Comparison of ENCODE assay signal across 7 cellular contexts in genomic region chr5:136132087-136132486, GRCh38. TPM values are rescaled to one million over a fixed set of nuclear protein-coding genes. Genes with fewer than 3 reads are reported as not detected.
DNase-seq lines count a peak whose midpoint lies in the region; ATAC-seq and TF ChIP-seq lines count a peak whose summit lies in the region.

No MANE protein-coding gene starts in this region.

- no peaks in the 10 kb centered on the region for H3K27me3 ChIP-seq in sigmoid colon

- H3K36me3 Mint-ChIP-seq in activated CD4-positive, alpha-beta memory T cell treated with anti-CD3 and anti-CD28 coated beads, Interleukin-2, amount 10 ng/mL, durations not matched to agents 7 days and 5 days (ENCODE audit: low read depth) = no peaks in the 10 kb centered on the region

- no peak for TF ChIP-seq CTCF in sigmoid colon (IDR thresholded peaks at IDR 0.05)

- H3K4me3 ChIP-seq in sigmoid colon = peak overlapping the region; percentile 59 to 86 (median 80)

- 17% methylated on average over 6 of the region's 6 CpGs for WGBS in sigmoid colon, 2 donors

- TF ChIP-seq POLR2A in GM18505 (IDR thresholded peaks at IDR 0.05; ENCODE audit: borderline replicate concordance, extremely low read depth, insufficient read depth, insufficient read length) (no peak), sigmoid colon (IDR thresholded peaks at IDR 0.05) (no peak)

- intact Hi-C loops in left ventricle myocardium superior (cut with micrococcal nuclease) = no loop called here
- intact Hi-C loops in sigmoid colon (cut with DNase I) = loop anchor here (2.0 kb wide), 3 partner anchors 43 to 65 kb away; no protein-coding TSS in a partner anchor

- peak; percentile 10 for ATAC-seq in GM18505 (IDR thresholded peaks at IDR 0.05; ENCODE audit: unreplicated experiment)
- ATAC-seq in HG03139 (IDR thresholded peaks at IDR 0.05; ENCODE audit: unreplicated experiment) = peak; percentile 1
- ATAC-seq in left ventricle myocardium superior = no peak
- no peak for ATAC-seq in HG03439 (IDR thresholded peaks at IDR 0.05; ENCODE audit: unreplicated experiment)

- H3K4me1 ChIP-seq in sigmoid colon = peaks cover 0 to 41% (median 29%) of the 10 kb centered on the region in 4 donors

- no peaks in the 10 kb centered on the region for H3K9me3 ChIP-seq in sigmoid colon

- DNase-seq in activated CD4-positive, alpha-beta memory T cell treated with anti-CD3 and anti-CD28 coated beads, Interleukin-2, amount 10 ng/mL, durations not matched to agents 7 days and 5 days = peak; percentile 16
- DNase-seq in left ventricle myocardium superior (peak; percentile 37), sigmoid colon (peak; percentile 67), NCI-H1694 (lab: John Stamatoyannopoulos, UW) (no peak)

- peak overlapping the region; percentile 83 for H3K4me3 Mint-ChIP-seq in activated CD4-positive, alpha-beta memory T cell treated with anti-CD3 and anti-CD28 coated beads, Interleukin-2, amount 10 ng/mL, durations not matched to agents 7 days and 5 days

- H3K27ac Mint-ChIP-seq in activated CD4-positive, alpha-beta memory T cell treated with anti-CD3 and anti-CD28 coated beads, Interleukin-2, amount 10 ng/mL, durations not matched to agents 7 days and 5 days = peak overlapping the region; percentile 33

- H3K27me3 Mint-ChIP-seq in activated CD4-positive, alpha-beta memory T cell treated with anti-CD3 and anti-CD28 coated beads, Interleukin-2, amount 10 ng/mL, durations not matched to agents 7 days and 5 days = peaks cover 45% of the 10 kb centered on the region

- POLR2A ChIA-PET in activated CD4-positive, alpha-beta memory T cell treated with anti-CD3 and anti-CD28 coated beads, Interleukin-2, amount 10 ng/mL, durations not matched to agents 7 days and 5 days (lab: Charles Lee) = no interaction called here

- no peaks in the 10 kb centered on the region for H3K9me3 Mint-ChIP-seq in activated CD4-positive, alpha-beta memory T cell treated with anti-CD3 and anti-CD28 coated beads, Interleukin-2, amount 10 ng/mL, durations not matched to agents 7 days and 5 days

- peak overlapping the region; percentile 97 to 99 (median 98) for H3K27ac ChIP-seq in sigmoid colon

- TF ChIP-seq EP300 in sigmoid colon (IDR thresholded peaks at IDR 0.05) = no peak

- peaks cover 22% of the 10 kb centered on the region for H3K4me1 Mint-ChIP-seq in activated CD4-positive, alpha-beta memory T cell treated with anti-CD3 and anti-CD28 coated beads, Interleukin-2, amount 10 ng/mL, durations not matched to agents 7 days and 5 days

- H3K36me3 ChIP-seq in sigmoid colon = no peaks in the 10 kb centered on the region

- CTCF ChIA-PET in activated CD4-positive, alpha-beta memory T cell treated with anti-CD3 and anti-CD28 coated beads, Interleukin-2, amount 10 ng/mL, durations not matched to agents 7 days and 5 days (lab: Charles Lee) = interaction anchor here (0.9 to 2.1 kb wide), 5 partner anchors 10 to 241 kb away, joined by 3 to 7 read pairs (median 4); no protein-coding TSS in a partner anchor

RNA-seq across cellular contexts. Expression of gene SMAD5, which starts 0.6 kb away (rescaled TPM):
- 10 to 100 TPM; 11.5 to 11.8 TPM for total RNA-seq in activated CD4-positive, alpha-beta memory T cell treated with anti-CD3 and anti-CD28 coated beads, Interleukin-2, amount 10 ng/mL, durations not matched to agents 7 days and 5 days
- total RNA-seq in left ventricle myocardium superior = 41.7 TPM
- 10 to 100 TPM; 47.6 to 85.0 (median 59.8) TPM for total RNA-seq in sigmoid colon
- 1 to 10 TPM; 4.9 to 9.7 (median 6.6) TPM for polyA plus RNA-seq in sigmoid colon

Comparison
In these comparisons a context has a peak if more than half of its experiments do, and no peak if none do; other contexts are left out.
1. ATAC-seq: peak in GM18505 (single experiment) and HG03139 (single experiment); none in left ventricle myocardium superior (single experiment) and HG03439 (single experiment).